Comparison of ENCODE assay signal across 8 cellular contexts in the genomic region with DNA sequence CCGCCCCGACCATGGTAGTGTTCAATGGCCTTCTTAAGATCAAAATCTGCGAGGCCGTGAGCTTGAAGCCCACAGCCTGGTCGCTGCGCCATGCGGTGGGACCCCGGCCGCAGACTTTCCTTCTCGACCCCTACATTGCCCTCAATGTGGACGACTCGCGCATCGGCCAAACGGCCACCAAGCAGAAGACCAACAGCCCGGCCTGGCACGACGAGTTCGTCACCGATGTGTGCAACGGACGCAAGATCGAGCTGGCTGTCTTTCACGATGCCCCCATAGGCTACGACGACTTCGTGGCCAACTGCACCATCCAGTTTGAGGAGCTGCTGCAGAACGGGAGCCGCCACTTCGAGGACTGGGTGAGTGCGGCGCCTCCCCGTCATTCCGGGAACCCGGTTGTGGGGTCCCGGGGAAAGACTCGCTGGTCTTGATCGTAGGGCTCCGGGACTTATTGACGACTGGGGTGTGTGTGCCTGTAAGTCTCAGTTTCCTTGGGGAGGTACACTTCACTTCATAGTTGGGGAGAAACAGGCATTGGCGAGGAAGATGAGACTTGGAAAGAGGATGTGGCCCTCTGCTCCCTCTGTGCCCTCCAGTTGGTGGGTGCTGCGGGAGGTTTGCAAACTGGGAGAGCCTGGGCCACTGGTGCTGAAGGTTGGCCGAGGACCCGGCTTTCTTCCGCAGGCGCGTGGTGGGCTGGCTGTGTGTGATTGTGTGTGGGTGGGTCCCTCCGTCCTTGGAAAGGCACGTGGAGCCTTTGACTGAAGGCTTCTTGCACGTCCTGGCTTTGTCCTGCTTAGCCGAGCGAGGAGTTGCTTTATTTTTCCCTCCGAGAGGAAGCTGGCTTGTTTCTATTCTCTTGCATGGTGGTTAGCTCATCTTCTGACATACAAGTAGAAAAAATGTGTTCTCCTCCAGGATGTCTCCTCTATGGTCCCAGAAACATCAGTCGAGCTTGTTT. TPM values are rescaled to one million over a fixed set of nuclear protein-coding genes. Genes with fewer than 3 reads are reported as not detected.
DNase-seq lines count a peak whose midpoint lies in the region; ATAC-seq and TF ChIP-seq lines count a peak whose summit lies in the region.

No MANE protein-coding gene starts in this region.

- DNase-seq in Right ventricle myocardium inferior (ENCODE audit: missing footprints) (peak; percentile 74), cardiac septum (ENCODE audit: low spot score) (no peak), SK-N-MC (ENCODE audit: low read depth, low spot score) (no peak), astrocyte of the spinal cord (ENCODE audit: low read depth, low spot score) (peak; percentile 53), gastrocnemius medialis (peak; percentile 24 to 26)

- H3K27ac ChIP-seq in SK-N-MC (no peak overlapping the region), gastrocnemius medialis (peak overlapping the region; percentile 93 to 100 (median 94))

- H3K36me3 ChIP-seq in SK-N-MC (ENCODE audit: insufficient read depth, low read length) (no peaks in the 10 kb centered on the region), gastrocnemius medialis (no peaks in the 10 kb centered on the region)

- in situ Hi-C loops in astrocyte of the spinal cord (cut with HindIII; ENCODE audit: low sequenced_read_pairs): no loop called here
- in situ Hi-C loops in gastrocnemius medialis (cut with MboI; ENCODE audit: low sequenced_read_pairs in 4 of 4): no loop called here

- no peak overlapping the region for H3K9ac ChIP-seq in SK-N-MC (ENCODE audit: insufficient read length)

- peak overlapping the region; percentile 92 for H3K4me3 ChIP-seq in SK-N-MC
- H3K4me3 ChIP-seq in astrocyte of the spinal cord (ENCODE audit: low read depth, low read length): peak overlapping the region; percentile 70
- H3K4me3 ChIP-seq in iPS-18c (ENCODE audit: insufficient read depth, low read depth, low read length): peak overlapping the region; percentile 75
- H3K4me3 ChIP-seq in gastrocnemius medialis: peak overlapping the region; percentile 74 to 93 (median 84)

- TF ChIP-seq CTCF in astrocyte of the spinal cord (IDR thresholded peaks at IDR 0.05; ENCODE audit: low read depth, low read length) (no peak), gastrocnemius medialis (IDR thresholded peaks at IDR 0.05 in 4 of 5, conservative IDR thresholded peaks at IDR 0.05 in 1 of 5) (no peak)

- ATAC-seq in Right ventricle myocardium inferior (no peak), gastrocnemius medialis (no peak), HG03439 (IDR thresholded peaks at IDR 0.05; ENCODE audit: unreplicated experiment) (no peak), HG03354 (IDR thresholded peaks at IDR 0.05; ENCODE audit: poor library complexity, severe bottlenecking, unreplicated experiment) (no peak)

- peaks cover 24 to 33% of the 10 kb centered on the region in 2 donors for H3K4me1 ChIP-seq in gastrocnemius medialis

- no peak for TF ChIP-seq POLR2A in gastrocnemius medialis (IDR thresholded peaks at IDR 0.05)

- no peaks in the 10 kb centered on the region for H3K27me3 ChIP-seq in gastrocnemius medialis

- H3K9me3 ChIP-seq in SK-N-MC (ENCODE audit: low read depth, low read length) (no peaks in the 10 kb centered on the region), iPS-18c (ENCODE audit: control insufficient read depth, insufficient read depth, low read length) (no peaks in the 10 kb centered on the region), gastrocnemius medialis (no peaks in the 10 kb centered on the region)

- intact Hi-C loops in Right ventricle myocardium inferior (cut with DNase I): loop anchor here (2.0 to 10.0 kb wide), 2 partner anchors 52 to 208 kb away; no protein-coding TSS in a partner anchor
- intact Hi-C loops in cardiac septum (cut with DNase I): no loop called here
- intact Hi-C loops in gastrocnemius medialis (cut with DNase I; ENCODE audit: low total_unique reads): loop anchor here (5.0 kb wide), 1 partner anchor 645 kb away; a partner anchor contains a TSS

RNA-seq across cellular contexts. Expression of a gene that starts 0.9 kb away (rescaled TPM):
- total RNA-seq in Right ventricle myocardium inferior: 17.8 TPM
- total RNA-seq in cardiac septum: 20.3 TPM
- total RNA-seq in gastrocnemius medialis: 10 to 100 TPM in 2 of 4 donors, 1 to 10 TPM in 2; 5.8 to 28.9 (median 11.8) TPM

RNA-seq across cellular contexts. Expression of a gene that starts 41.3 kb away (rescaled TPM):
- total RNA-seq in Right ventricle myocardium inferior: 7.7 TPM
- total RNA-seq in cardiac septum: 11.2 TPM
- 10 to 100 TPM in 1 of 4 donors, 1 to 10 TPM in 3; 3.0 to 10.1 (median 4.5) TPM for total RNA-seq in gastrocnemius medialis

Comparison
In these comparisons a context has a peak if more than half of its experiments do, and no peak if none do; other contexts are left out.
1. DNase-seq: peak in Right ventricle myocardium inferior (single experiment), astrocyte of the spinal cord (single experiment) and gastrocnemius medialis (2 of 2); none in cardiac septum (single experiment) and SK-N-MC (single experiment).
2. Peak in every context shown above with its lines, with median percentiles within 50 percentile points of each other: H3K4me3 ChIP-seq.